Comparison of ENCODE assay signal across 1 cellular context in genomic region chr2:190720276-190720675, GRCh38.
TF ChIP-seq lines count a peak whose summit lies in the region.

No MANE protein-coding gene starts in this region.

TF ChIP-seq in GM23338, 12 proteins besides CTCF, POLR2A, EP300 and RAD21 (continued from another document):
- TF ChIP-seq REST (IDR thresholded peaks at IDR 0.05; ENCODE audit: unreplicated experiment) (no peak), ZNF114 (CRISPR knock-in tag; IDR thresholded peaks at IDR 0.05) (no peak), ZNF331 (CRISPR knock-in tag; IDR thresholded peaks at IDR 0.05; ENCODE audit: low read depth) (no peak), EZH2 (IDR thresholded peaks at IDR 0.05; ENCODE audit: low read depth, unreplicated experiment) (no peak), JUNB (IDR thresholded peaks at IDR 0.05; ENCODE audit: unreplicated experiment) (no peak), POLR2AphosphoS5 (IDR thresholded peaks at IDR 0.05; ENCODE audit: low read depth) (no peak)
TF ChIP-seq in GM23338: peak in this region for 0.
